ENCODE assay signal across 10 cellular contexts in genomic region chr22:45709004-45709739, GRCh38. TPM values are rescaled to one million over a fixed set of nuclear protein-coding genes. Genes with fewer than 3 reads are reported as not detected.
DNase-seq lines count a peak whose midpoint lies in the region; TF ChIP-seq lines count a peak whose summit lies in the region.
"Had no signal": no experiment of that assay in that cellular context is flagged by ENCODE, and none has a peak within 500 bp of the region (broad histone marks: within the 10 kb centered on the region; RNA-seq: fewer than 3 reads in every experiment).

No MANE protein-coding gene starts in this region.

- no peak overlapping the region for H2BK120ac ChIP-seq in H9 (ENCODE audit: low read depth, low read length, poor library complexity, severe bottlenecking)

- H3K9ac ChIP-seq in H9 (ENCODE audit: extremely low read depth, insufficient read length, low read length) = no peak overlapping the region
- H3K9ac ChIP-seq in mammary epithelial cell (ENCODE audit: insufficient read depth, low read length) = no peak overlapping the region
- no peak overlapping the region for H3K9ac ChIP-seq in colonic mucosa (ENCODE audit: low read depth in 2 of 2, low read length in 2 of 2)

- dilution Hi-C loops in mammary epithelial cell (cut with HindIII; ENCODE audit: low sequenced_read_pairs) = no loop called here

- TF ChIP-seq CTCF in H9 (conservative IDR thresholded peaks at IDR 0.05) (no peak), mammary epithelial cell (conservative IDR thresholded peaks at IDR 0.05 in 1 of 2, IDR thresholded peaks at IDR 0.05 in 1 of 2; ENCODE audit: extremely low read depth in 1 of 2, insufficient read depth in 1 of 2, low read depth in 1 of 2, low read length in 2 of 2) (no peak), osteocyte (IDR thresholded peaks at IDR 0.05) (no peak), colonic mucosa (IDR thresholded peaks at IDR 0.05) (no peak)

- H2AK5ac ChIP-seq in H9 (ENCODE audit: insufficient read length, low read length) = no peak overlapping the region

- H3K79me2 ChIP-seq in H9 (ENCODE audit: insufficient read depth, low read length) = peaks cover 2% of the 10 kb centered on the region; the same call in 1 of the 2 replicates
- peaks cover 59% of the 10 kb centered on the region for H3K79me2 ChIP-seq in mammary epithelial cell (ENCODE audit: insufficient read depth, low read length)

- no TSS peak for BruUV-seq in mammary epithelial cell (replicated peaks; lab: Mats Ljungman, UMichigan)

- no peaks in the 10 kb centered on the region for H3K23me2 ChIP-seq in H9 (ENCODE audit: insufficient read length, low read depth, low read length, poor library complexity, severe bottlenecking)

- H4K91ac ChIP-seq in H9 (ENCODE audit: insufficient read length, low read depth, low read length) = no peak overlapping the region

- H3K27me3 Mint-ChIP-seq in H9 (ENCODE audit: low read depth) (no peaks in the 10 kb centered on the region), osteocyte (ENCODE audit: unreplicated experiment) (no peaks in the 10 kb centered on the region)
- H3K27me3 Mint-ChIP-seq in activated naive CD4-positive, alpha-beta T cell treated with anti-CD3 and anti-CD28 coated beads, Interleukin-2, amount 10 ng/mL, durations not matched to agents 7 days and 5 days = no peaks in the 10 kb centered on the region
- H3K27me3 Mint-ChIP-seq: naive B cell had no signal

- WGBS in H9 (ENCODE audit: extremely low coverage, insufficient read length, low lambda C conversion rate) = no CpG with 5 or more reads among the region's 5 CpGs
- 57% methylated on average over 5 of the region's 5 CpGs for WGBS in mammary epithelial cell (ENCODE audit: low coverage, missing lambda C conversion rate)

- H2AFZ ChIP-seq in H9 (ENCODE audit: low read length) = no peak overlapping the region
- no peak overlapping the region for H2AFZ ChIP-seq in mammary epithelial cell (ENCODE audit: low read depth, low read length)

- peaks cover 5 to 54% (median 33%) of the 10 kb centered on the region in 3 experiments; a peak in 6 of 7 replicates for H3K36me3 Mint-ChIP-seq in H9 (ENCODE audit: insufficient read depth in 1 of 3, low read depth in 3 of 3)
- H3K36me3 Mint-ChIP-seq in osteocyte (ENCODE audit: unreplicated experiment) = peaks cover 61% of the 10 kb centered on the region
- H3K36me3 Mint-ChIP-seq in activated naive CD4-positive, alpha-beta T cell treated with anti-CD3 and anti-CD28 coated beads, Interleukin-2, amount 10 ng/mL, durations not matched to agents 7 days and 5 days = peaks cover 29% of the 10 kb centered on the region

- no peak overlapping the region for H2BK12ac ChIP-seq in H9 (ENCODE audit: insufficient read length, low read depth, low read length)

- no peak overlapping the region for H2BK5ac ChIP-seq in H9 (ENCODE audit: insufficient read length, low read length)

- no peak overlapping the region for H2BK15ac ChIP-seq in H9 (ENCODE audit: low read depth, low read length)

- H3K27me3 ChIP-seq in H9 (ENCODE audit: insufficient read depth, low read length) = no peaks in the 10 kb centered on the region
- H3K27me3 ChIP-seq in mammary epithelial cell (ENCODE audit: insufficient read depth, low read length) = no peaks in the 10 kb centered on the region
- no peaks in the 10 kb centered on the region for H3K27me3 ChIP-seq in colonic mucosa

- no peak overlapping the region for H3K4me3 Mint-ChIP-seq in H9
- H3K4me3 Mint-ChIP-seq in osteocyte (ENCODE audit: unreplicated experiment) = no peak overlapping the region
- no peak overlapping the region for H3K4me3 Mint-ChIP-seq in activated naive CD4-positive, alpha-beta T cell treated with anti-CD3 and anti-CD28 coated beads, Interleukin-2, amount 10 ng/mL, durations not matched to agents 7 days and 5 days
- H3K4me3 Mint-ChIP-seq: naive B cell had no signal

- no peaks in the 10 kb centered on the region for H3K9me3 ChIP-seq in H9 (ENCODE audit: control insufficient read depth, low read depth, low read length)
- H3K9me3 ChIP-seq in mammary epithelial cell (replicated peaks; ENCODE audit: insufficient read depth, low read length) = no peaks in the 10 kb centered on the region
- H3K9me3 ChIP-seq in colonic mucosa = no peaks in the 10 kb centered on the region

- H4K20me1 ChIP-seq in H9 (ENCODE audit: control insufficient read depth, insufficient read depth, insufficient read length) (no peaks in the 10 kb centered on the region), mammary epithelial cell (ENCODE audit: insufficient read depth, low read length) (no peaks in the 10 kb centered on the region)

- H3K4me1 Mint-ChIP-seq in H9 (no peaks in the 10 kb centered on the region), osteocyte (ENCODE audit: unreplicated experiment) (peaks cover 27% of the 10 kb centered on the region)
- peaks cover 15% of the 10 kb centered on the region for H3K4me1 Mint-ChIP-seq in activated naive CD4-positive, alpha-beta T cell treated with anti-CD3 and anti-CD28 coated beads, Interleukin-2, amount 10 ng/mL, durations not matched to agents 7 days and 5 days

- peak overlapping the region in 2 of 3 experiments; percentile 1 to 4; a peak in 2 of 7 replicates for H3K27ac Mint-ChIP-seq in H9
- H3K27ac Mint-ChIP-seq in osteocyte (ENCODE audit: unreplicated experiment) = peak overlapping the region; percentile 69
- no peak overlapping the region for H3K27ac Mint-ChIP-seq in activated naive CD4-positive, alpha-beta T cell treated with anti-CD3 and anti-CD28 coated beads, Interleukin-2, amount 10 ng/mL, durations not matched to agents 7 days and 5 days

- H3K56ac ChIP-seq in H9 (ENCODE audit: insufficient read length, low read depth, low read length) = no peak overlapping the region

- H3K9me3 Mint-ChIP-seq in H9 (no peaks in the 10 kb centered on the region), osteocyte (ENCODE audit: unreplicated experiment) (peaks cover under 1% of the 10 kb centered on the region)
- no peaks in the 10 kb centered on the region for H3K9me3 Mint-ChIP-seq in activated naive CD4-positive, alpha-beta T cell treated with anti-CD3 and anti-CD28 coated beads, Interleukin-2, amount 10 ng/mL, durations not matched to agents 7 days and 5 days
- H3K9me3 Mint-ChIP-seq: naive B cell had no signal

- H3K4me3 ChIP-seq in mammary epithelial cell (replicated peaks in 1 of 3; ENCODE audit: insufficient read depth in 1 of 3, low read depth in 2 of 3, low read length in 3 of 3) (no peak overlapping the region), colonic mucosa (no peak overlapping the region)

- CTCF ChIA-PET in mammary epithelial cell (lab: Charles Lee; ENCODE audit: low non-redundant PET) = no interaction called here
- CTCF ChIA-PET in activated naive CD4-positive, alpha-beta T cell treated with anti-CD3 and anti-CD28 coated beads, Interleukin-2, amount 10 ng/mL, durations not matched to agents 7 days and 5 days (lab: Charles Lee) = no interaction called here

- no peak overlapping the region for H3K23ac ChIP-seq in H9 (ENCODE audit: insufficient read length, low read depth, low read length)

- no peak overlapping the region for H3T11ph ChIP-seq in H9 (ENCODE audit: low read length)

- H3K4me2 ChIP-seq in H9 (ENCODE audit: insufficient read depth, insufficient read length, low read length) (no peak overlapping the region), mammary epithelial cell (ENCODE audit: insufficient read depth, low read depth, low read length) (peak overlapping the region; percentile 41)

- no peak overlapping the region for H4K5ac ChIP-seq in H9 (ENCODE audit: insufficient read length, low read depth, low read length)

- no peak overlapping the region for H3K18ac ChIP-seq in H9 (ENCODE audit: insufficient read length, low read depth, low read length)

- DNase-seq in H9 (no peak), NCI-H2196 treated with DMSO at 0.1 percent for 48 hours (lab: John Stamatoyannopoulos, UW; ENCODE audit: unreplicated experiment) (peak; percentile 66), mammary epithelial cell (peak; percentile 74), osteocyte (ENCODE audit: extremely low spot score, unreplicated experiment) (no peak), colonic mucosa (no peak), 8988T (no peak)
- DNase-seq in activated naive CD4-positive, alpha-beta T cell treated with anti-CD3 and anti-CD28 coated beads, Interleukin-2, amount 10 ng/mL, durations not matched to agents 7 days and 5 days = no peak
- DNase-seq: naive B cell, NCI-H1105 had no signal

- H2BK20ac ChIP-seq in H9 (ENCODE audit: low read depth, low read length, poor library complexity, severe bottlenecking) = no peak overlapping the region

- H3K36me3 ChIP-seq in mammary epithelial cell (ENCODE audit: insufficient read depth, low read length) = peaks cover 4% of the 10 kb centered on the region
- H3K36me3 ChIP-seq in colonic mucosa = peaks cover 7% of the 10 kb centered on the region

- no peak overlapping the region for H4K8ac ChIP-seq in H9 (replicated peaks; ENCODE audit: insufficient read length, low read depth, low read length)

- in situ Hi-C loops in mammary epithelial cell (cut with MboI; ENCODE audit: low sequenced_read_pairs in 2 of 2) = no loop called here

- H3K14ac ChIP-seq in H9 (ENCODE audit: insufficient read depth, low read length) = no peak overlapping the region

- peaks cover 5% of the 10 kb centered on the region for H3K79me1 ChIP-seq in H9 (ENCODE audit: insufficient read depth, low read depth, low read length, poor library complexity, severe bottlenecking)

- no peak overlapping the region for H3K4ac ChIP-seq in H9 (ENCODE audit: low read depth, low read length)

- H3K4me1 ChIP-seq in H9 (ENCODE audit: insufficient read depth, low read length) = no peaks in the 10 kb centered on the region
- peaks cover 20% of the 10 kb centered on the region for H3K4me1 ChIP-seq in mammary epithelial cell (ENCODE audit: insufficient read depth, low read length)
- H3K4me1 ChIP-seq in colonic mucosa = no peaks in the 10 kb centered on the region

- H3K27ac ChIP-seq in H9 (ENCODE audit: insufficient read length, low read depth, low read length) (no peak overlapping the region), mammary epithelial cell (ENCODE audit: insufficient read depth, low read depth, low read length) (peak overlapping the region; percentile 16), colonic mucosa (no peak overlapping the region)
- H3K27ac ChIP-seq: VCaP had no signal

- intact Hi-C loops in mammary epithelial cell (cut with micrococcal nuclease) = no loop called here
- intact Hi-C loops in colonic mucosa (cut with DNase I) = no loop called here

RNA-seq across cellular contexts. Expression of gene ATXN10, which starts 37.5 kb away (rescaled TPM):
- 210 and 214 TPM in 2 replicates for total RNA-seq in H9 (2021)
- 100 to 1,000 TPM in 1 of 2 donors, 10 to 100 TPM in 1; 92.9 to 131 TPM for total RNA-seq in mammary epithelial cell
- 197 TPM for polyA plus RNA-seq in mammary epithelial cell
- 259 TPM for polyA minus RNA-seq in mammary epithelial cell
- total RNA-seq in osteocyte = 147 and 164 TPM in 2 replicates
- 10 to 100 TPM; 90.5 to 94.9 TPM for total RNA-seq in colonic mucosa

Comparison
In these comparisons a context has a peak if more than half of its experiments do, and no peak if none do; other contexts are left out.
1. DNase-seq: peak in NCI-H2196 treated with DMSO at 0.1 percent for 48 hours (single experiment) and mammary epithelial cell (single experiment); none in H9 (single experiment), osteocyte (single experiment), colonic mucosa (single experiment), 8988T (single experiment) and activated naive CD4-positive, alpha-beta T cell treated with anti-CD3 and anti-CD28 coated beads, Interleukin-2, amount 10 ng/mL, durations not matched to agents 7 days and 5 days (single experiment).